Comparison of ENCODE assay signal across 7 cellular contexts in genomic region chr2:234666911-234667310, GRCh38.
"Had no signal": no experiment of that assay in that cellular context is flagged by ENCODE, and none has a peak within 500 bp of the region (broad histone marks: within the 10 kb centered on the region; RNA-seq: fewer than 3 reads in every experiment).

No MANE protein-coding gene starts in this region.

- H2AFZ ChIP-seq: GM23338 had no signal

- FAIRE-seq: H1, H54, HTR-8/SVneo, K562 had no signal

- H3K4me3 ChIP-seq: GM23338, K562 had no signal

- H3K4me3 Mint-ChIP-seq: GM23338, H9 had no signal

- H3K4me2 ChIP-seq: GM23338 had no signal

- DNase-seq: H9, HCEC 1CT had no signal

- ATAC-seq: GM23338, K562 had no signal

- H3K27ac Mint-ChIP-seq: GM23338 had no signal
